13 cellular contexts compared by ENCODE assay signal in genomic region chr6:166570929-166571699, GRCh38.
"Had no signal": no experiment of that assay in that cellular context is flagged by ENCODE, and none has a peak within 500 bp of the region (broad histone marks: within the 10 kb centered on the region; RNA-seq: fewer than 3 reads in every experiment).

No MANE protein-coding gene starts in this region.

- H3K9me3 ChIP-seq: body of pancreas, left lung, uterus had no signal

- H3K4me3 ChIP-seq: body of pancreas, heart left ventricle, left lung, uterus had no signal

- H3K27me3 ChIP-seq: body of pancreas, heart left ventricle, left lung, uterus had no signal

- DNase-seq: activated CD4-positive, alpha-beta T cell treated with anti-CD3 and anti-CD28 coated beads, Interleukin-2, amount 50 U/mL, for 4 hours; activated naive CD4-positive, alpha-beta T cell treated with anti-CD3 and anti-CD28 coated beads, Interleukin-2, amount 50 U/mL, for 16 hours; activated T-cell treated with anti-CD3 and anti-CD28 coated beads, Interleukin-2, amount 50 U/mL, for 1 hour; body of pancreas; heart left ventricle; mesendoderm; nephron progenitor cell; stimulated activated CD4-positive, alpha-beta T cell treated with anti-CD3 and anti-CD28 coated beads, Interleukin-4, amount 100 ng/mL, for 1 hour; T-helper 2 cell; uterus had no signal

- H3K27me3 Mint-ChIP-seq: stimulated activated naive CD8-positive, alpha-beta T cell treated with anti-CD3 and anti-CD28 coated beads, Interleukin-15, Interleukin-2, amounts not matched to agents 100 ng/mL and 50 ng/mL, for 24 hours had no signal

- H3K27ac ChIP-seq: body of pancreas, heart left ventricle, uterus had no signal

- H3K4me3 Mint-ChIP-seq: nephron progenitor cell; stimulated activated naive CD8-positive, alpha-beta T cell treated with anti-CD3 and anti-CD28 coated beads, Interleukin-15, Interleukin-2, amounts not matched to agents 100 ng/mL and 50 ng/mL, for 24 hours had no signal

- H3K36me3 ChIP-seq: heart left ventricle, uterus had no signal

- ATAC-seq: activated CD4-positive, CD25-positive, alpha-beta regulatory T cell treated with anti-CD3 and anti-CD28 coated beads, Interleukin-2, amount 50 U/mL, for 24 hours; body of pancreas; heart left ventricle; left lung had no signal

- H3K27ac Mint-ChIP-seq: nephron progenitor cell; stimulated activated naive CD8-positive, alpha-beta T cell treated with anti-CD3 and anti-CD28 coated beads, Interleukin-15, Interleukin-2, amounts not matched to agents 100 ng/mL and 50 ng/mL, for 24 hours had no signal
